ENCODE assay signal across 12 cellular contexts in genomic region chr12:94795520-94795919, GRCh38.
DNase-seq lines count a peak whose midpoint lies in the region; ATAC-seq, FAIRE-seq and TF ChIP-seq lines count a peak whose summit lies in the region.
"Had no signal": no experiment of that assay in that cellular context is flagged by ENCODE, and none has a peak within 500 bp of the region (broad histone marks: within the 10 kb centered on the region; RNA-seq: fewer than 3 reads in every experiment).

No MANE protein-coding gene starts in this region.

- TF ChIP-seq CTCF in AG09319 (IDR thresholded peaks at IDR 0.05; ENCODE audit: low read depth, low read length) (peak; percentile 18), GM12878 (IDR thresholded peaks at IDR 0.05 in 2 of 3, conservative IDR thresholded peaks at IDR 0.05 in 1 of 3; ENCODE audit: control insufficient read depth in 2 of 3, extremely low read depth in 1 of 3, insufficient read depth in 1 of 3, low read depth in 3 of 3, low read length in 3 of 3) (no peak), left lung (IDR thresholded peaks at IDR 0.05) (no peak)

- TF ChIP-seq EP300 in GM12878 (IDR thresholded peaks at IDR 0.05; ENCODE audit: borderline replicate concordance in 1 of 2, control insufficient read depth in 1 of 2, low read depth in 2 of 2, low read length in 2 of 2): no peak

- H3K4me1 ChIP-seq in HUES48 (ENCODE audit: control insufficient read depth, insufficient read depth, low read length): peaks cover 9% of the 10 kb centered on the region; the same call in 1 of the 2 replicates
- H3K4me1 ChIP-seq in GM12878 (ENCODE audit: control insufficient read depth, insufficient read depth, low read length): peaks cover 11% of the 10 kb centered on the region
- no peaks in the 10 kb centered on the region for H3K4me1 ChIP-seq in left lung
- H3K4me1 ChIP-seq: prostate gland had no signal

- SMC1A ChIA-PET in GM12878 (lab: Charles Lee; ENCODE audit: uncharacterized antibody, unreplicated experiment): interaction anchor here (1.1 to 1.3 kb wide), 2 partner anchors 75 to 80 kb away, joined by 3 to 4 read pairs; no protein-coding TSS in a partner anchor

- H3K4me3 ChIP-seq in HUES48 (ENCODE audit: low read depth, low read length) (no peak overlapping the region), GM12878 (no peak overlapping the region), left lung (no peak overlapping the region)
- H3K4me3 ChIP-seq: prostate gland had no signal

- H3K4me2 ChIP-seq in GM12878 (ENCODE audit: control insufficient read depth, insufficient read depth): no peak overlapping the region

- peaks cover 78% of the 10 kb centered on the region for H3K79me2 ChIP-seq in GM12878 (ENCODE audit: control insufficient read depth, insufficient read depth, low read length)

- CTCF ChIA-PET in GM12878 (lab: Yijun Ruan, JAX): no interaction called here

- H3K36me3 ChIP-seq in HUES48 (ENCODE audit: control insufficient read depth, insufficient read depth, low read length) (no peaks in the 10 kb centered on the region), GM12878 (ENCODE audit: control insufficient read depth in 2 of 2, insufficient read depth in 2 of 2, low read length in 1 of 2) (peaks cover 10 to 27% of the 10 kb centered on the region in 2 experiments), left lung (no peaks in the 10 kb centered on the region)
- H3K36me3 ChIP-seq: prostate gland had no signal

- ATAC-seq in GM12878: no peak
- peak; percentile 74 for ATAC-seq in left lung
- ATAC-seq in GM21717 (IDR thresholded peaks at IDR 0.05; ENCODE audit: unreplicated experiment): no peak
- ATAC-seq: esophagus mucosa had no signal

- H2AFZ ChIP-seq in GM12878 (ENCODE audit: control insufficient read depth, low read depth, low read length): no peak overlapping the region

- no peaks in the 10 kb centered on the region for H4K20me1 ChIP-seq in GM12878 (ENCODE audit: control insufficient read depth, insufficient read depth)

- BruUV-seq in GM12878 (replicated peaks; lab: Mats Ljungman, UMichigan): no TSS peak

- TF ChIP-seq POLR2A in GM12878 (IDR thresholded peaks at IDR 0.05; ENCODE audit: low read depth, low read length): no peak; the same call in 1 of the 2 replicates

- POLR2A ChIA-PET in GM12878 (lab: Charles Lee): no interaction called here

- RAD21 ChIA-PET in GM12878 (lab: Charles Lee; ENCODE audit: unreplicated experiment): no interaction called here

- H3K27me3 ChIP-seq in HUES48 (ENCODE audit: control insufficient read depth, insufficient read depth, low read length) (no peaks in the 10 kb centered on the region), GM12878 (replicated peaks in 1 of 2; ENCODE audit: control insufficient read depth in 2 of 2, insufficient read depth in 2 of 2, low read length in 1 of 2) (no peaks in the 10 kb centered on the region), left lung (no peaks in the 10 kb centered on the region)

- 99% methylated on average over 9 of the region's 9 CpGs for WGBS in GM12878 (ENCODE audit: insufficient coverage, insufficient replicate concordance, low lambda C conversion rate, missing lambda C conversion rate)

- no peak for TF ChIP-seq RAD21 in GM12878 (IDR thresholded peaks at IDR 0.05; ENCODE audit: insufficient read depth, low read depth, low read length)

- H3K9me3 ChIP-seq in HUES48 (ENCODE audit: control insufficient read depth, insufficient read depth, low read length) (no peaks in the 10 kb centered on the region), GM12878 (replicated peaks; ENCODE audit: control insufficient read depth, insufficient read depth, low read length) (no peaks in the 10 kb centered on the region; the same call in 1 of the 3 replicates), left lung (no peaks in the 10 kb centered on the region)
- H3K9me3 ChIP-seq: prostate gland had no signal

- DNase-seq in AG09319 (ENCODE audit: extremely low read depth, low read depth) (peak; percentile 7), GM12878 (ENCODE audit: low read depth, low spot score) (no peak), left lung (no peak), NOMO-1 (lab: John Stamatoyannopoulos, UW; ENCODE audit: unreplicated experiment in 2 of 2) (no peak)
- DNase-seq in activated T-cell treated with anti-CD3 and anti-CD28 coated beads, Interleukin-2, amount 50 U/mL, for 1 hour: no peak
- no peak for DNase-seq in stimulated activated CD4-positive, alpha-beta T cell treated with anti-CD3 and anti-CD28 coated beads, Interleukin-15, amount 100 ng/mL, for 24 hours
- DNase-seq: stimulated activated naive CD4-positive, alpha-beta T cell had no signal

- peak overlapping the region; percentile 27 for H3K27ac ChIP-seq in HUES48 (ENCODE audit: low read depth, low read length)
- 0 out of 2 replicates have a peak overlapping the region, but pooled peaks have one; percentile 16 for H3K27ac ChIP-seq in GM12878 (ENCODE audit: control insufficient read depth, insufficient read depth)
- no peak overlapping the region for H3K27ac ChIP-seq in left lung
- H3K27ac ChIP-seq: prostate gland had no signal

- H3K9ac ChIP-seq in HUES48 (ENCODE audit: low read depth, low read length) (no peak overlapping the region), GM12878 (ENCODE audit: control insufficient read depth, insufficient read depth, low read length) (no peak overlapping the region)

- FAIRE-seq in GM12878 (lab: Jason Lieb, UNC): no peak
- FAIRE-seq: G401.6 had no signal

- in situ Hi-C loops in GM12878 (cut with MboI): no loop called here

- intact Hi-C loops in GM12878 (cut with micrococcal nuclease; ENCODE audit: unreplicated experiment): no loop called here
- intact Hi-C loops in left lung (cut with DNase I): no loop called here

TF ChIP-seq in GM12878, 131 proteins besides CTCF, POLR2A, EP300 and RAD21:
- TF ChIP-seq JUNB (IDR thresholded peaks at IDR 0.05): no peak
- no peak for TF ChIP-seq SMARCA5 (IDR thresholded peaks at IDR 0.05)
- TF ChIP-seq TBL1XR1 (IDR thresholded peaks at IDR 0.05; ENCODE audit: low read depth, low read length): no peak
- no peak for TF ChIP-seq NR2C1 (IDR thresholded peaks at IDR 0.05)

Comparison
In these comparisons a context has a peak if more than half of its experiments do, and no peak if none do; other contexts are left out.
1. H3K27ac ChIP-seq: peak in HUES48 (single experiment) and GM12878 (single experiment); none in left lung (0 of 2).